Comparison of ENCODE assay signal across 1 cellular context in genomic region chr4:55634417-55635128, GRCh38.
TF ChIP-seq lines count a peak whose summit lies in the region.

No MANE protein-coding gene starts in this region.

TF ChIP-seq in H1, 55 proteins besides CTCF, POLR2A, EP300 and RAD21:
- no peak for TF ChIP-seq GTF2F1 (IDR thresholded peaks at IDR 0.05; ENCODE audit: borderline replicate concordance, low read depth, low read length)
- TF ChIP-seq MAX (IDR thresholded peaks at IDR 0.05) = no peak
- TF ChIP-seq NRF1 (IDR thresholded peaks at IDR 0.05; ENCODE audit: low read depth, low read length) = no peak
- TF ChIP-seq SAP30 (IDR thresholded peaks at IDR 0.05; ENCODE audit: insufficient read depth, insufficient replicate concordance, low read length) = no peak
- TF ChIP-seq POU5F1 (IDR thresholded peaks at IDR 0.05; ENCODE audit: low read depth, low read length) = no peak
- TF ChIP-seq TBP (IDR thresholded peaks at IDR 0.05; ENCODE audit: low read depth, low read length) = no peak
TF ChIP-seq in H1: peak in this region for 0.
